ENCODE assay signal across 8 cellular contexts in the genomic region with DNA sequence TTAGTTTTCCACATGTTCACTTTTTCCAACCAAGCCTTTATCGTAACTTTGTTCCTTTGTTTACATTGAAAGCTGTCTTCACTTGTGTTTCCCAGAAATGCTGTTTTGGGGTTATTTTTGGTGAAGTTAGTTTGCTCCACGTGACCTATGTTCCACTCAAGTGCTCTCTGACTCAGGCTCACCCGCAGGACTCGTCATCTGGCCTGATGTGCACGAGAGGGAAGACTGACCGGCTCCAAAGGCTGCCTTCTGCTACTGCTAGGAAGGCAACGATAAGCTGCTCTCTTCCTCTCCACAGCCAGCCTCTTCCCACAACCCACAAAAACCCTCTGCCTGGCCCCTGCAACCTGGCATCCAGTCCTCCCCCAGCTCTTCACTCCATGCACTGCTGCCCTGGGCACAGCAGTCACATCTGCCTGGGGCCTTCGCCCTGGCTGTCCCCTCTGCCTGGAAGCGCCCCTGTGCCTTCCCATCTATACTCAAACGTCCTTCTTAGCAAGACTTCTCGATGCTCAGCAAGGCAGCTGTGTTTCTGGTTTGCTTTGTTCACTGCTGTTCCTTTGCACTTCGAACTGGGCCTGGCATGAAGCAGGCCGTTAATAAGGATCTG. TPM values are rescaled to one million over a fixed set of nuclear protein-coding genes. Genes with fewer than 3 reads are reported as not detected.
DNase-seq lines count a peak whose midpoint lies in the region; TF ChIP-seq lines count a peak whose summit lies in the region.

No MANE protein-coding gene starts in this region.

- no peaks in the 10 kb centered on the region for H3K36me3 Mint-ChIP-seq in activated T-helper 1 cell treated with anti-CD3 and anti-CD28 coated beads, Interleukin-12 subunit alpha, Interleukin-12 subunit beta, Interleukin-2, Interleukin-4 antibody, amounts not matched to agents 30 ng/mL and 10 ng/mL and 1 ng/mL, durations not matched to agents 14 hours and 24 hours and 36 hours (ENCODE audit: low read depth)
- peaks cover 5% of the 10 kb centered on the region for H3K36me3 Mint-ChIP-seq in osteocyte (ENCODE audit: unreplicated experiment)

- H3K9me3 ChIP-seq in HAP-1 = no peaks in the 10 kb centered on the region

- H3K4me3 Mint-ChIP-seq in activated T-helper 1 cell treated with anti-CD3 and anti-CD28 coated beads, Interleukin-12 subunit alpha, Interleukin-12 subunit beta, Interleukin-2, Interleukin-4 antibody, amounts not matched to agents 30 ng/mL and 10 ng/mL and 1 ng/mL, durations not matched to agents 14 hours and 24 hours and 36 hours = peak overlapping the region; percentile 76
- peak overlapping the region; percentile 48 for H3K4me3 Mint-ChIP-seq in osteocyte (ENCODE audit: unreplicated experiment)

- H3K36me3 ChIP-seq in HAP-1 (replicated peaks) = peaks cover 1% of the 10 kb centered on the region

- no peaks in the 10 kb centered on the region for H3K9me3 Mint-ChIP-seq in activated T-helper 1 cell treated with anti-CD3 and anti-CD28 coated beads, Interleukin-12 subunit alpha, Interleukin-12 subunit beta, Interleukin-2, Interleukin-4 antibody, amounts not matched to agents 30 ng/mL and 10 ng/mL and 1 ng/mL, durations not matched to agents 14 hours and 24 hours and 36 hours
- no peaks in the 10 kb centered on the region for H3K9me3 Mint-ChIP-seq in osteocyte (ENCODE audit: unreplicated experiment)

- in situ Hi-C loops in HAP-1 (cut with MboI; ENCODE audit: low sequenced_read_pairs) = no loop called here

- peaks cover 25% of the 10 kb centered on the region for H3K4me1 Mint-ChIP-seq in activated T-helper 1 cell treated with anti-CD3 and anti-CD28 coated beads, Interleukin-12 subunit alpha, Interleukin-12 subunit beta, Interleukin-2, Interleukin-4 antibody, amounts not matched to agents 30 ng/mL and 10 ng/mL and 1 ng/mL, durations not matched to agents 14 hours and 24 hours and 36 hours (ENCODE audit: low read depth)
- H3K4me1 Mint-ChIP-seq in osteocyte (ENCODE audit: unreplicated experiment) = peaks cover 82% of the 10 kb centered on the region

- TF ChIP-seq CTCF in foreskin fibroblast (IDR thresholded peaks at IDR 0.05; ENCODE audit: low read depth, low read length) (no peak), osteocyte (IDR thresholded peaks at IDR 0.05) (no peak)

- H3K4me1 ChIP-seq in HAP-1 = peaks cover 7% of the 10 kb centered on the region; the same call in 1 of the 2 replicates

- intact Hi-C loops in activated T-helper 1 cell treated with anti-CD3 and anti-CD28 coated beads, Interleukin-12 subunit alpha, Interleukin-12 subunit beta, Interleukin-2, Interleukin-4 antibody, amounts not matched to agents 30 ng/mL and 10 ng/mL and 1 ng/mL, durations not matched to agents 14 hours and 24 hours and 36 hours (cut with micrococcal nuclease) = loop anchor here (1.0 to 10.0 kb wide), 5 partner anchors 21 to 150 kb away; partner anchors contain the start of genes C16orf95 and ZCCHC14

- H3K4me3 ChIP-seq in foreskin fibroblast (ENCODE audit: low read depth in 1 of 2, low read length in 2 of 2) (peak overlapping the region; percentile 31 to 41), HAP-1 (no peak overlapping the region)

- DNase-seq in GM03348 (ENCODE audit: low spot score) (peak; percentile 85), NCI-H226 (peak; percentile 48), foreskin fibroblast (peak; percentile 93 to 97), osteocyte (ENCODE audit: extremely low spot score, unreplicated experiment) (no peak), midbrain (lab: John Stamatoyannopoulos, UW) (no peak), HAP-1 (ENCODE audit: low spot score in 2 of 2) (no peak), OCI-M2 (lab: John Stamatoyannopoulos, UW; ENCODE audit: unreplicated experiment) (no peak)
- no peak for DNase-seq in activated T-helper 1 cell treated with anti-CD3 and anti-CD28 coated beads, Interleukin-12 subunit alpha, Interleukin-12 subunit beta, Interleukin-2, Interleukin-4 antibody, amounts not matched to agents 30 ng/mL and 10 ng/mL and 1 ng/mL, durations not matched to agents 14 hours and 24 hours and 36 hours (ENCODE audit: low spot score)

- no peaks in the 10 kb centered on the region for H3K27me3 Mint-ChIP-seq in activated T-helper 1 cell treated with anti-CD3 and anti-CD28 coated beads, Interleukin-12 subunit alpha, Interleukin-12 subunit beta, Interleukin-2, Interleukin-4 antibody, amounts not matched to agents 30 ng/mL and 10 ng/mL and 1 ng/mL, durations not matched to agents 14 hours and 24 hours and 36 hours (ENCODE audit: insufficient read depth)
- H3K27me3 Mint-ChIP-seq in osteocyte (ENCODE audit: unreplicated experiment) = no peaks in the 10 kb centered on the region

- no peaks in the 10 kb centered on the region for H3K27me3 ChIP-seq in HAP-1 (ENCODE audit: low read depth)

- peak overlapping the region; percentile 77 for H3K27ac Mint-ChIP-seq in activated T-helper 1 cell treated with anti-CD3 and anti-CD28 coated beads, Interleukin-12 subunit alpha, Interleukin-12 subunit beta, Interleukin-2, Interleukin-4 antibody, amounts not matched to agents 30 ng/mL and 10 ng/mL and 1 ng/mL, durations not matched to agents 14 hours and 24 hours and 36 hours
- peak overlapping the region; percentile 97 for H3K27ac Mint-ChIP-seq in osteocyte (ENCODE audit: unreplicated experiment)

RNA-seq across cellular contexts. Expression of gene ZCCHC14, which starts 28.0 kb away (rescaled TPM):
- total RNA-seq in activated T-helper 1 cell treated with anti-CD3 and anti-CD28 coated beads, Interleukin-12 subunit alpha, Interleukin-12 subunit beta, Interleukin-2, Interleukin-4 antibody, amounts not matched to agents 30 ng/mL and 10 ng/mL and 1 ng/mL, durations not matched to agents 14 hours and 24 hours and 36 hours = 9.9 and 11.0 TPM in 2 replicates
- total RNA-seq in osteocyte = 44.8 and 47.7 TPM in 2 replicates

Comparison
In these comparisons a context has a peak if more than half of its experiments do, and no peak if none do; other contexts are left out.
1. DNase-seq: peak in GM03348 (single experiment), NCI-H226 (single experiment) and foreskin fibroblast (2 of 2); none in activated T-helper 1 cell treated with anti-CD3 and anti-CD28 coated beads, Interleukin-12 subunit alpha, Interleukin-12 subunit beta, Interleukin-2, Interleukin-4 antibody, amounts not matched to agents 30 ng/mL and 10 ng/mL and 1 ng/mL, durations not matched to agents 14 hours and 24 hours and 36 hours (single experiment), osteocyte (single experiment), midbrain (single experiment), HAP-1 (0 of 2) and OCI-M2 (single experiment).